25 cellular contexts compared by ENCODE assay signal in the genomic region with DNA sequence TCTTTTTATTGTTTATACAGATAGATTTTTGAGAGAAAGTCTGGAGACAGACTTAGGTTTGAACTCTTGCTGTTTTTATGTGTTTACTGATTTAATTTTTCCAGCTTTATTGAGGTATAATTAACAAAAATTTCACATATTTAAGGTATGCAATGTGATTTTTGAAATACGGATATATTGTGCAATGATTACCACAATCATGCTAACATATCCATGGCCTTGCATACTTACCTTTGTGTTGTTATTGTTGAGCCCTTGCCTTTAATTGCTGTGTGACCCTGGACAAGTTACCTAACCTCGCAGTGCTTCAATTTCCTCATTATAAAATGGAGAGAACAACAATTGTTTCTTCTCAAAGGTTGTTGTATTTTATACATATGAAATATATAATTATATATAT. TPM values are rescaled to one million over a fixed set of nuclear protein-coding genes. Genes with fewer than 3 reads are reported as not detected.
DNase-seq lines count a peak whose midpoint lies in the region; ATAC-seq and TF ChIP-seq lines count a peak whose summit lies in the region.
"Had no signal": no experiment of that assay in that cellular context is flagged by ENCODE, and none has a peak within 500 bp of the region (broad histone marks: within the 10 kb centered on the region; RNA-seq: fewer than 3 reads in every experiment).

No MANE protein-coding gene starts in this region.

- H3K27me3 Mint-ChIP-seq in activated CD8-positive, alpha-beta memory T cell treated with anti-CD3 and anti-CD28 coated beads, Interleukin-2, amount 10 ng/mL, durations not matched to agents 7 days and 5 days, result no peaks in the 10 kb centered on the region
- no peaks in the 10 kb centered on the region for H3K27me3 Mint-ChIP-seq in CD4-positive, alpha-beta T cell
- H3K27me3 Mint-ChIP-seq in activated T-helper 17 cell treated with anti-CD3 and anti-CD28 coated beads, Interleukin-2, amount 50 U/mL, for 72 hours, result no peaks in the 10 kb centered on the region
- H3K27me3 Mint-ChIP-seq: CD4-positive, CD25-positive, alpha-beta regulatory T cell had no signal

- peaks cover 14% of the 10 kb centered on the region for H3K4me1 Mint-ChIP-seq in activated CD8-positive, alpha-beta memory T cell treated with anti-CD3 and anti-CD28 coated beads, Interleukin-2, amount 10 ng/mL, durations not matched to agents 7 days and 5 days
- peaks cover 30% of the 10 kb centered on the region for H3K4me1 Mint-ChIP-seq in CD4-positive, alpha-beta T cell (ENCODE audit: low read depth)
- peaks cover 16% of the 10 kb centered on the region for H3K4me1 Mint-ChIP-seq in activated T-helper 17 cell treated with anti-CD3 and anti-CD28 coated beads, Interleukin-2, amount 50 U/mL, for 72 hours
- H3K4me1 Mint-ChIP-seq: GM23338 had no signal

- H3K27ac ChIP-seq in CD4-positive, alpha-beta T cell (ENCODE audit: low read depth, low read length), result no peak overlapping the region
- H3K27ac ChIP-seq: BLaER1 had no signal

- no peak for ATAC-seq in activated CD8-positive, alpha-beta memory T cell treated with anti-CD3 and anti-CD28 coated beads, Interleukin-2, amount 10 ng/mL, durations not matched to agents 7 days and 5 days
- ATAC-seq in CD4-positive, alpha-beta T cell (ENCODE audit: poor library complexity), result no peak
- no peak for ATAC-seq in activated T-helper 17 cell treated with anti-CD3 and anti-CD28 coated beads, Interleukin-2, amount 50 U/mL, for 72 hours (replicated peaks)
- ATAC-seq in HG02571 (IDR thresholded peaks at IDR 0.05; ENCODE audit: unreplicated experiment) (no peak), GM18498 (IDR thresholded peaks at IDR 0.05; ENCODE audit: unreplicated experiment) (no peak)
- ATAC-seq: GM23338, Panc1 had no signal

- H3K27ac Mint-ChIP-seq in activated CD8-positive, alpha-beta memory T cell treated with anti-CD3 and anti-CD28 coated beads, Interleukin-2, amount 10 ng/mL, durations not matched to agents 7 days and 5 days, result peak overlapping the region; percentile 6
- H3K27ac Mint-ChIP-seq in CD4-positive, alpha-beta T cell, result peak overlapping the region; percentile 47
- peak overlapping the region; percentile 53 for H3K27ac Mint-ChIP-seq in activated T-helper 17 cell treated with anti-CD3 and anti-CD28 coated beads, Interleukin-2, amount 50 U/mL, for 72 hours
- H3K27ac Mint-ChIP-seq: CD4-positive, CD25-positive, alpha-beta regulatory T cell; GM23338; H9 had no signal

- no peak overlapping the region for H3K4me3 Mint-ChIP-seq in activated CD8-positive, alpha-beta memory T cell treated with anti-CD3 and anti-CD28 coated beads, Interleukin-2, amount 10 ng/mL, durations not matched to agents 7 days and 5 days
- no peak overlapping the region for H3K4me3 Mint-ChIP-seq in CD4-positive, alpha-beta T cell
- peak overlapping the region; percentile 47 for H3K4me3 Mint-ChIP-seq in activated T-helper 17 cell treated with anti-CD3 and anti-CD28 coated beads, Interleukin-2, amount 50 U/mL, for 72 hours
- H3K4me3 Mint-ChIP-seq: CD4-positive, CD25-positive, alpha-beta regulatory T cell; GM23338; H9 had no signal

- POLR2A ChIA-PET in CD4-positive, alpha-beta T cell (lab: Charles Lee), result no interaction called here

- H3K9me3 ChIP-seq in CD4-positive, alpha-beta T cell (ENCODE audit: control insufficient read depth, low read length), result no peaks in the 10 kb centered on the region
- H3K9me3 ChIP-seq: BLaER1 had no signal

- no peak for DNase-seq in activated CD8-positive, alpha-beta memory T cell treated with anti-CD3 and anti-CD28 coated beads, Interleukin-2, amount 10 ng/mL, durations not matched to agents 7 days and 5 days
- DNase-seq in activated CD8-positive, alpha-beta memory T cell treated with anti-CD3 and anti-CD28 coated beads, Interleukin-2, amount 50 U/mL, for 48 hours, result no peak
- no peak for DNase-seq in CD4-positive, alpha-beta T cell
- DNase-seq in fibroblast of gingiva (ENCODE audit: low read depth) (peak; percentile 60), hippocampal formation (lab: John Stamatoyannopoulos, UW) (no peak)
- DNase-seq: 8988T, ACHN, H9, KG1, NCI-H1092, NCI-H1417 treated with DMSO at 0.1 percent for 48 hours, NCI-H1694 treated with DMSO at 0.1 percent for 48 hours, NCI-H2081 treated with DMSO at 0.1 percent for 48 hours, NCI-H2171, NCI-H226, NCI-H510A, NCI-H69, SHP77 treated with DMSO at 0.1 percent for 48 hours had no signal

- H3K9me3 Mint-ChIP-seq in activated CD8-positive, alpha-beta memory T cell treated with anti-CD3 and anti-CD28 coated beads, Interleukin-2, amount 10 ng/mL, durations not matched to agents 7 days and 5 days (ENCODE audit: low read depth), result no peaks in the 10 kb centered on the region
- H3K9me3 Mint-ChIP-seq in CD4-positive, alpha-beta T cell, result no peaks in the 10 kb centered on the region
- no peaks in the 10 kb centered on the region for H3K9me3 Mint-ChIP-seq in activated T-helper 17 cell treated with anti-CD3 and anti-CD28 coated beads, Interleukin-2, amount 50 U/mL, for 72 hours
- H3K9me3 Mint-ChIP-seq: CD4-positive, CD25-positive, alpha-beta regulatory T cell; GM23338; H9 had no signal

- H3K36me3 Mint-ChIP-seq in activated CD8-positive, alpha-beta memory T cell treated with anti-CD3 and anti-CD28 coated beads, Interleukin-2, amount 10 ng/mL, durations not matched to agents 7 days and 5 days, result no peaks in the 10 kb centered on the region
- no peaks in the 10 kb centered on the region for H3K36me3 Mint-ChIP-seq in CD4-positive, alpha-beta T cell (ENCODE audit: low read depth)
- no peaks in the 10 kb centered on the region for H3K36me3 Mint-ChIP-seq in activated T-helper 17 cell treated with anti-CD3 and anti-CD28 coated beads, Interleukin-2, amount 50 U/mL, for 72 hours (ENCODE audit: low read depth)
- H3K36me3 Mint-ChIP-seq: CD4-positive, CD25-positive, alpha-beta regulatory T cell had no signal

- TF ChIP-seq CTCF in CD4-positive, alpha-beta T cell (IDR thresholded peaks at IDR 0.05), result no peak

- intact Hi-C loops in CD4-positive, alpha-beta T cell (cut with DNase I, micrococcal nuclease), result no loop called here

- CTCF ChIA-PET in activated CD8-positive, alpha-beta memory T cell treated with anti-CD3 and anti-CD28 coated beads, Interleukin-2, amount 10 ng/mL, durations not matched to agents 7 days and 5 days (lab: Charles Lee), result no interaction called here
- CTCF ChIA-PET in CD4-positive, alpha-beta T cell (lab: Charles Lee), result no interaction called here

- no peaks in the 10 kb centered on the region for H3K27me3 ChIP-seq in CD4-positive, alpha-beta T cell (ENCODE audit: control insufficient read depth, insufficient read depth, low read length)
- H3K27me3 ChIP-seq: BLaER1 had no signal

RNA-seq across cellular contexts. Expression of a gene that starts 13.9 kb away (rescaled TPM):
- 10 to 100 TPM; 41.8 to 54.9 TPM for total RNA-seq in activated CD8-positive, alpha-beta memory T cell treated with anti-CD3 and anti-CD28 coated beads, Interleukin-2, amount 10 ng/mL, durations not matched to agents 7 days and 5 days
- total RNA-seq in CD4-positive, alpha-beta T cell, result 10 to 100 TPM; 88.6 to 90.3 TPM
- 10 to 100 TPM; 45.0 to 62.1 TPM for total RNA-seq in activated T-helper 17 cell treated with anti-CD3 and anti-CD28 coated beads, Interleukin-2, amount 50 U/mL, for 72 hours
